In genomic region chr9:98234231-98234825, GRCh38 we compare ENCODE assay signal across 21 cellular contexts. TPM values are rescaled to one million over a fixed set of nuclear protein-coding genes. Genes with fewer than 3 reads are reported as not detected.
DNase-seq lines count a peak whose midpoint lies in the region; ATAC-seq and TF ChIP-seq lines count a peak whose summit lies in the region.
"Had no signal": no experiment of that assay in that cellular context is flagged by ENCODE, and none has a peak within 500 bp of the region (broad histone marks: within the 10 kb centered on the region; RNA-seq: fewer than 3 reads in every experiment).

No MANE protein-coding gene starts in this region.

- no peaks in the 10 kb centered on the region for H3K9me3 ChIP-seq in DOHH2 (ENCODE audit: control insufficient read depth, insufficient read depth, low read length)
- H3K9me3 ChIP-seq: ascending aorta, colonic mucosa, gastrocnemius medialis had no signal

- no peak overlapping the region for H3K4me3 ChIP-seq in DOHH2 (ENCODE audit: low read length)
- H3K4me3 ChIP-seq: ascending aorta, colonic mucosa, gastrocnemius medialis, smooth muscle cell had no signal

- intact Hi-C loops in activated CD4-positive, alpha-beta T cell treated with anti-CD3 and anti-CD28 coated beads for 36 hours (cut with DNase I, micrococcal nuclease): no loop called here

- no peak overlapping the region for H3K27ac ChIP-seq in DOHH2 (ENCODE audit: low read depth, low read length)
- H3K27ac ChIP-seq: ascending aorta, colonic mucosa, gastrocnemius medialis, KMS-11, parathyroid adenoma had no signal

- H3K27ac Mint-ChIP-seq in chondrocyte (ENCODE audit: unreplicated experiment): peak overlapping the region; percentile 27
- no peak overlapping the region for H3K27ac Mint-ChIP-seq in neural crest cell (ENCODE audit: unreplicated experiment)
- no peak overlapping the region for H3K27ac Mint-ChIP-seq in activated CD4-positive, alpha-beta T cell treated with anti-CD3 and anti-CD28 coated beads for 36 hours
- H3K27ac Mint-ChIP-seq: activated CD8-positive, alpha-beta memory T cell treated with anti-CD3 and anti-CD28 coated beads, Interleukin-2, amount 10 ng/mL, durations not matched to agents 7 days and 5 days; T-cell had no signal

- H3K79me2 ChIP-seq in DOHH2 (ENCODE audit: control insufficient read depth, low read length): no peaks in the 10 kb centered on the region
- H3K79me2 ChIP-seq: parathyroid adenoma had no signal

- H3K36me3 Mint-ChIP-seq in chondrocyte (ENCODE audit: low read depth): peaks cover 6% of the 10 kb centered on the region
- no peaks in the 10 kb centered on the region for H3K36me3 Mint-ChIP-seq in neural crest cell (ENCODE audit: low read depth)
- no peaks in the 10 kb centered on the region for H3K36me3 Mint-ChIP-seq in activated CD4-positive, alpha-beta T cell treated with anti-CD3 and anti-CD28 coated beads for 36 hours (ENCODE audit: low read depth)
- H3K36me3 Mint-ChIP-seq: activated CD8-positive, alpha-beta memory T cell treated with anti-CD3 and anti-CD28 coated beads, Interleukin-2, amount 10 ng/mL, durations not matched to agents 7 days and 5 days had no signal

- H3K4me3 Mint-ChIP-seq in chondrocyte (ENCODE audit: unreplicated experiment) (no peak overlapping the region), neural crest cell (no peak overlapping the region)
- no peak overlapping the region for H3K4me3 Mint-ChIP-seq in activated CD4-positive, alpha-beta T cell treated with anti-CD3 and anti-CD28 coated beads for 36 hours
- H3K4me3 Mint-ChIP-seq: activated CD8-positive, alpha-beta memory T cell treated with anti-CD3 and anti-CD28 coated beads, Interleukin-2, amount 10 ng/mL, durations not matched to agents 7 days and 5 days; CD8-positive, alpha-beta memory T cell; T-cell had no signal

- H3K27me3 Mint-ChIP-seq in chondrocyte (ENCODE audit: low read depth) (no peaks in the 10 kb centered on the region), neural crest cell (ENCODE audit: low read depth) (no peaks in the 10 kb centered on the region)
- no peaks in the 10 kb centered on the region for H3K27me3 Mint-ChIP-seq in activated CD4-positive, alpha-beta T cell treated with anti-CD3 and anti-CD28 coated beads for 36 hours
- H3K27me3 Mint-ChIP-seq: activated CD8-positive, alpha-beta memory T cell treated with anti-CD3 and anti-CD28 coated beads, Interleukin-2, amount 10 ng/mL, durations not matched to agents 7 days and 5 days; CD8-positive, alpha-beta memory T cell; T-cell had no signal

- H3K4me2 ChIP-seq in DOHH2 (ENCODE audit: low read length): no peak overlapping the region
- H3K4me2 ChIP-seq: KMS-11, smooth muscle cell had no signal

- TF ChIP-seq CTCF in DOHH2 (IDR thresholded peaks at IDR 0.05; ENCODE audit: low read depth, low read length, poor library complexity, severe bottlenecking) (peak; percentile 11), chondrocyte (IDR thresholded peaks at IDR 0.05) (peak; percentile 35), neural crest cell (conservative IDR thresholded peaks at IDR 0.05) (peak; percentile 37)

- H3K4me1 ChIP-seq in DOHH2 (ENCODE audit: control insufficient read depth, low read length): no peaks in the 10 kb centered on the region
- H3K4me1 ChIP-seq: ascending aorta, gastrocnemius medialis, parathyroid adenoma had no signal

- H3K27me3 ChIP-seq in DOHH2 (ENCODE audit: control insufficient read depth, low read length): no peaks in the 10 kb centered on the region
- H3K27me3 ChIP-seq: ascending aorta, colonic mucosa, gastrocnemius medialis had no signal

- H4K20me1 ChIP-seq in DOHH2 (ENCODE audit: control insufficient read depth, insufficient read depth, low read depth, low read length): no peaks in the 10 kb centered on the region

- H3K9me2 ChIP-seq in DOHH2 (replicated peaks; ENCODE audit: control insufficient read depth, low read length): no peaks in the 10 kb centered on the region

- POLR2A ChIA-PET in activated CD4-positive, alpha-beta T cell treated with anti-CD3 and anti-CD28 coated beads for 36 hours (lab: Charles Lee): no interaction called here

- H3K36me3 ChIP-seq in DOHH2 (ENCODE audit: control insufficient read depth, low read length): no peaks in the 10 kb centered on the region

- CTCF ChIA-PET in activated CD4-positive, alpha-beta T cell treated with anti-CD3 and anti-CD28 coated beads for 36 hours (lab: Charles Lee): interaction anchor here (1.1 to 1.4 kb wide), 2 partner anchors 29 to 116 kb away, joined by 3 to 5 read pairs; no protein-coding TSS in a partner anchor

- H3F3A ChIP-seq in DOHH2 (ENCODE audit: control insufficient read depth, insufficient read depth): no peaks in the 10 kb centered on the region

- no peak for ATAC-seq in HG03354 (IDR thresholded peaks at IDR 0.05; ENCODE audit: poor library complexity, severe bottlenecking, unreplicated experiment)
- no peak for ATAC-seq in HG02870 (IDR thresholded peaks at IDR 0.05; ENCODE audit: unreplicated experiment)
- no peak for ATAC-seq in activated CD4-positive, alpha-beta T cell treated with anti-CD3 and anti-CD28 coated beads for 36 hours
- ATAC-seq: activated CD8-positive, alpha-beta memory T cell treated with anti-CD3 and anti-CD28 coated beads, Interleukin-2, amount 10 ng/mL, durations not matched to agents 7 days and 5 days; gastrocnemius medialis; T-cell had no signal

- DNase-seq in NCI-H226: peak; percentile 21
- DNase-seq in chondrocyte (ENCODE audit: low spot score): no peak
- no peak for DNase-seq in neural crest cell (ENCODE audit: low read depth, low spot score)
- DNase-seq in stimulated activated CD4-positive, alpha-beta T cell treated with anti-CD3 and anti-CD28 coated beads, Interleukin-4, amount 100 ng/mL, for 24 hours: no peak
- DNase-seq in activated CD4-positive, alpha-beta T cell treated with anti-CD3 and anti-CD28 coated beads for 36 hours: no peak
- DNase-seq: activated CD4-positive, alpha-beta T cell treated with anti-CD3 and anti-CD28 coated beads for 1 hour; activated CD8-positive, alpha-beta memory T cell treated with anti-CD3 and anti-CD28 coated beads, Interleukin-2, amount 10 ng/mL, durations not matched to agents 7 days and 5 days; activated naive CD4-positive, alpha-beta T cell; CD8-positive, alpha-beta memory T cell; colonic mucosa; gastrocnemius medialis; NCI-H1105; NCI-H748 treated with DMSO at 0.1 percent for 48 hours; T-cell had no signal

- H3K9me3 Mint-ChIP-seq in chondrocyte (ENCODE audit: low read depth): no peaks in the 10 kb centered on the region
- H3K9me3 Mint-ChIP-seq in neural crest cell: no peaks in the 10 kb centered on the region
- no peaks in the 10 kb centered on the region for H3K9me3 Mint-ChIP-seq in activated CD4-positive, alpha-beta T cell treated with anti-CD3 and anti-CD28 coated beads for 36 hours (ENCODE audit: low read depth)
- H3K9me3 Mint-ChIP-seq: CD8-positive, alpha-beta memory T cell; T-cell had no signal

- H3K4me1 Mint-ChIP-seq in chondrocyte (ENCODE audit: low read depth) (peaks cover 38% of the 10 kb centered on the region), neural crest cell (peaks cover 2% of the 10 kb centered on the region)
- H3K4me1 Mint-ChIP-seq in activated CD4-positive, alpha-beta T cell treated with anti-CD3 and anti-CD28 coated beads for 36 hours: no peaks in the 10 kb centered on the region
- H3K4me1 Mint-ChIP-seq: activated CD8-positive, alpha-beta memory T cell treated with anti-CD3 and anti-CD28 coated beads, Interleukin-2, amount 10 ng/mL, durations not matched to agents 7 days and 5 days; CD8-positive, alpha-beta memory T cell; T-cell had no signal

RNA-seq across cellular contexts. Expression of gene TBC1D2, which starts 21.1 kb away (rescaled TPM):
- total RNA-seq in chondrocyte (24.3 to 30.8 TPM (median 24.5 TPM) in 3 replicates), neural crest cell (2.2 and 2.4 TPM in 2 replicates)
- 1 to 10 TPM; 2.8 to 3.2 TPM for total RNA-seq in activated CD4-positive, alpha-beta T cell treated with anti-CD3 and anti-CD28 coated beads for 36 hours

RNA-seq across cellular contexts. Expression of gene CORO2A, which starts 41.9 kb away (rescaled TPM):
- total RNA-seq in chondrocyte (10.1 to 17.4 TPM (median 10.2 TPM) in 3 replicates), neural crest cell (9.3 and 9.5 TPM in 2 replicates)
- 10 to 100 TPM in 1 of 2 experiments, 1 to 10 TPM in 1; 9.7 to 10.3 TPM for total RNA-seq in activated CD4-positive, alpha-beta T cell treated with anti-CD3 and anti-CD28 coated beads for 36 hours
